In the genomic region with DNA sequence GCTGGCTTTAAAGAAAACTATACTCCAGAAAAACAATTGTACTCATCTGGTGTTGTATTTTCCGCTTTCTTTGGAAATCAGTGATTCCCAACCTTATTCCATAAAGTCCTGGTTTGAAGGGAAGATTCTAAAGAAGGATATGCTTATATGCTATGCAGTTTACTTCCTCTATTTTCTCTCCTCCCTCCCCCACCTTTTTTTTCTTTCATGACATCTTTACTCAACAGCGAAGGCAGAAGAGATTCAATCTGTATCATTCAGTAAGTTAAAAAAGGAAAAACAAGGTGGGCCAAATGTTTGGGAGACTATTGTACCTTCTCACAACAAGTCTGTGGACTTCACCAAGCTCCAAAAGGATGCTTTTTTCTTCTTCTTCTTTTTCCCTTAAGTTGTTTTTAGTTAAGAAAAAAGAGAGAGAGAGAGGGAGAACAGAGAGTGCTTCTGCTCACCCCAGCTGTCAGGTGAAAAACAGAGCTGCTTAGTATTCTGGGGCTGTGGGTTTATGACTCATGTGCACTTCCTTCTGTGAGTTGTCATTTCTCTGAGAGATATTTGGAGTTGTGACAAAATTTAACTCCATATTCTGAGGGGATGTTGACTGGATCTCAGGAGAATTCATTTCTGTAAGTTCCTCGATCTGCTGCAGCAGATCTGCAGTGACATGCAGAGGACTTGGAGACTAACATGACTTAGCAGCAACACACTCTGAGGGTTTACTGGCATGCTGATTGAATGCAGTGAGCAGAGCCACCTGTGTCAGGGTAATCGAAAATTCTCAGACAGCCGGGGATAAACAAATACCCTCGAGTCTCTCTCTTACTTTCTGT, we compare ENCODE assay signal across 9 cellular contexts.
DNase-seq lines count a peak whose midpoint lies in the region; ATAC-seq, FAIRE-seq and TF ChIP-seq lines count a peak whose summit lies in the region.
"Had no signal": no experiment of that assay in that cellular context is flagged by ENCODE, and none has a peak within 500 bp of the region (broad histone marks: within the 10 kb centered on the region; RNA-seq: fewer than 3 reads in every experiment).

No MANE protein-coding gene starts in this region.

- H3K4me3 ChIP-seq in CD8-positive, alpha-beta memory T cell (ENCODE audit: low read length): peak overlapping the region; percentile 51
- H3K4me3 ChIP-seq in HL-60 (replicated peaks; ENCODE audit: insufficient read depth, low read length) (no peak overlapping the region), cardiac fibroblast (replicated peaks in 1 of 2; ENCODE audit: low read depth in 2 of 2, low read length in 2 of 2) (no peak overlapping the region), muscle layer of duodenum (ENCODE audit: low read depth in 1 of 2, low read length in 2 of 2) (peak overlapping the region in 1 of 2 donors; percentile 16), transverse colon (peak overlapping the region in 1 of 4 donors; percentile 8)

- peak overlapping the region; percentile 45 to 73 (median 63) for H3K4me3 Mint-ChIP-seq in CD8-positive, alpha-beta memory T cell

- TF ChIP-seq POLR2A in transverse colon (IDR thresholded peaks at IDR 0.05): peak; percentile 22

- no peak for TF ChIP-seq EP300 in transverse colon (IDR thresholded peaks at IDR 0.05; ENCODE audit: low read depth)

- FAIRE-seq in frontal cortex (lab: Jason Lieb, UNC): no peak

- POLR2A ChIA-PET in CD8-positive, alpha-beta memory T cell (lab: Charles Lee): interaction anchor here (0.6 to 2.6 kb wide), 8 partner anchors 10 to 693 kb away, joined by 3 to 9 read pairs (median 4); a partner anchor contains a TSS

- no peaks in the 10 kb centered on the region for H3K9me3 ChIP-seq in CD8-positive, alpha-beta memory T cell (ENCODE audit: low read length)
- H3K9me3 ChIP-seq in muscle layer of duodenum (ENCODE audit: control insufficient read depth in 1 of 2, low read length in 2 of 2): no peaks in the 10 kb centered on the region
- no peaks in the 10 kb centered on the region for H3K9me3 ChIP-seq in transverse colon

- H3K27me3 ChIP-seq in CD8-positive, alpha-beta memory T cell (ENCODE audit: insufficient read depth, low read length, poor library complexity, severe bottlenecking): no peaks in the 10 kb centered on the region
- H3K27me3 ChIP-seq in HL-60 (ENCODE audit: insufficient read depth, poor library complexity, severe bottlenecking) (no peaks in the 10 kb centered on the region), muscle layer of duodenum (ENCODE audit: low read depth, low read length) (no peaks in the 10 kb centered on the region), transverse colon (no peaks in the 10 kb centered on the region)

- peaks cover 34% of the 10 kb centered on the region for H3K4me1 ChIP-seq in CD8-positive, alpha-beta memory T cell (ENCODE audit: insufficient read depth, low read length)
- H3K4me1 ChIP-seq in muscle layer of duodenum (ENCODE audit: control insufficient read depth in 1 of 2, insufficient read depth in 2 of 2, low read length in 2 of 2) (peaks cover 10 to 28% of the 10 kb centered on the region in 2 donors), transverse colon (peaks cover 5 to 37% (median 12%) of the 10 kb centered on the region in 4 donors)

- peak; percentile 82 for ATAC-seq in GM21367 (IDR thresholded peaks at IDR 0.05; ENCODE audit: unreplicated experiment)

- peak overlapping the region; percentile 58 for H3K27ac ChIP-seq in CD8-positive, alpha-beta memory T cell (ENCODE audit: low read depth, low read length)
- H3K27ac ChIP-seq in HL-60 (replicated peaks) (no peak overlapping the region), muscle layer of duodenum (ENCODE audit: low read length) (peak overlapping the region; percentile 84), transverse colon (peak overlapping the region; percentile 80 to 85 (median 83))

- H3K36me3 Mint-ChIP-seq in CD8-positive, alpha-beta memory T cell: no peaks in the 10 kb centered on the region

- TF ChIP-seq CTCF in HL-60 (IDR thresholded peaks at IDR 0.05; ENCODE audit: insufficient read depth, low read length) (no peak), cardiac fibroblast (IDR thresholded peaks at IDR 0.05; ENCODE audit: low read depth, low read length) (no peak), transverse colon (IDR thresholded peaks at IDR 0.05) (no peak)

- no peaks in the 10 kb centered on the region for H3K36me3 ChIP-seq in CD8-positive, alpha-beta memory T cell (ENCODE audit: insufficient read depth, low read length)
- H3K36me3 ChIP-seq in muscle layer of duodenum (ENCODE audit: control insufficient read depth in 1 of 2, insufficient read depth in 2 of 2, low read length in 2 of 2) (no peaks in the 10 kb centered on the region), transverse colon (no peaks in the 10 kb centered on the region)

- CTCF ChIA-PET in CD8-positive, alpha-beta memory T cell (lab: Charles Lee): interaction anchor here (1.2 to 2.2 kb wide), 6 partner anchors 9 to 654 kb away, joined by 3 to 7 read pairs (median 6); no protein-coding TSS in a partner anchor

- no peaks in the 10 kb centered on the region for H3K27me3 Mint-ChIP-seq in CD8-positive, alpha-beta memory T cell

- H3K27ac Mint-ChIP-seq in CD8-positive, alpha-beta memory T cell: peak overlapping the region; percentile 3 to 97 (median 79)

- peak; percentile 17 to 68 (median 48) for DNase-seq in CD8-positive, alpha-beta memory T cell
- DNase-seq in HL-60 (ENCODE audit: low read depth in 1 of 2, low spot score in 1 of 2) (peak; percentile 12 to 37), T-helper 9 cell (peak; percentile 13), cardiac fibroblast (ENCODE audit: low read depth in 2 of 2) (peak; percentile 72 to 75), transverse colon (peak; percentile 31), frontal cortex (ENCODE audit: low spot score in 2 of 2) (no peak)
- DNase-seq: right cardiac atrium had no signal

- H3K4me1 Mint-ChIP-seq in CD8-positive, alpha-beta memory T cell: peaks cover 39 to 57% (median 55%) of the 10 kb centered on the region in 3 donors

- in situ Hi-C loops in transverse colon (cut with MboI; ENCODE audit: low pct_ligation_motif_present in 1 of 4, low pct_unique_long_range_greater_than_20kb in 1 of 4, low sequenced_read_pairs in 3 of 4): no loop called here

- intact Hi-C loops in transverse colon (cut with DNase I; ENCODE audit: low total_unique reads): no loop called here

- no peaks in the 10 kb centered on the region for H3K9me3 Mint-ChIP-seq in CD8-positive, alpha-beta memory T cell

- 30 to 62% methylated on average over 2 to 6 of the region's 6 CpGs for WGBS in transverse colon (ENCODE audit: low coverage in 1 of 2), 2 donors

Comparison
In these comparisons a context has a peak if more than half of its experiments do, and no peak if none do; other contexts are left out.
1. DNase-seq: peak in CD8-positive, alpha-beta memory T cell (5 of 5), HL-60 (2 of 2), T-helper 9 cell (single experiment), cardiac fibroblast (2 of 2) and transverse colon (single experiment); none in frontal cortex (0 of 2).